Comparison of ENCODE assay signal across 9 cellular contexts in the genomic region with DNA sequence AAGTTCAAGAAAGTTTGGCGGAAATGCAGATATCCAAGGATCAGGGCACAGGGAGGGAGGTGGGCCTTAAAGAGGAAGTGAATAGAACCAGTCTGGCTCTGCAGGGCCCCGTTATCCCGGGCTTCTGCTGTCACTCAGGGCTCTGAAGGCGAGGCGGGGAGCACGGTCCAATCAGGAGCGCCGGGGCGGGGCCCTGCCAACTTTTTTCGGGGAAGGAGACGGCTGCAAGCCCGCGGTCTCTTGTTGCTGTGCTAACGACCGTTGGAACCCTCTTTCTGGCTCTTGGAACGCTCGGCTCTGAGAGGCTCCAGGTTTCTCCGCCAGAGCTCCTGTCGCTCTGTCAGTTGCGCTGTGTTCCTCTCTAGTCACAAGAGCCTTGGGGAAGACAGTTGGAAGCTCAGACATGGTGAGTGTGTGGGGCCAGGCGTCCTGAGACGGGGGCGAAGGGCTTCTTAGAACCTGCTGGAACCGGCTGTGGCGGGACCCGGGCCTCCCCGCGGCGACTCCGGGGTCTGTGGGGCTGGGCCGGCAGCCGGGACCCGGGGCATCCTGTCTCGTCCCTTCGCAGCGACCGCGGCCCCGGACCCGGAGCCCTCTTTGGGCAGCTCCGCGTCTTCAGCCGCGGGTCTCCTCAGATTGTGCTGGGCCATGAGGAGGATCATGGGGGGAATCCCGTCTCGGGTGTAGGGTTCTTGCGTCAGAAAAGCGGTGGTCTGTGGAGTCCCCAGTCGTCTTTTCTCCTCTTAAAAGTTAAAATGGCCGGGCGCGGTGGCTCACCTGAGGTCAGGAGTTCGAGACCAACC. TPM values are rescaled to one million over a fixed set of nuclear protein-coding genes. Genes with fewer than 3 reads are reported as not detected.
DNase-seq lines count a peak whose midpoint lies in the region; TF ChIP-seq lines count a peak whose summit lies in the region.
"Had no signal": no experiment of that assay in that cellular context is flagged by ENCODE, and none has a peak within 500 bp of the region (broad histone marks: within the 10 kb centered on the region; RNA-seq: fewer than 3 reads in every experiment).

No MANE protein-coding gene starts in this region.

- no peak for TF ChIP-seq CTCF in fibroblast of lung (conservative IDR thresholded peaks at IDR 0.05 in 1 of 2, IDR thresholded peaks at IDR 0.05 in 1 of 2; ENCODE audit: low read depth in 1 of 2, low read length in 2 of 2)

- peak overlapping the region; percentile 92 for H2AFZ ChIP-seq in fibroblast of lung (ENCODE audit: low read length)

- no peaks in the 10 kb centered on the region for H3K79me2 ChIP-seq in fibroblast of lung (ENCODE audit: control insufficient read depth, insufficient read depth, low read length)

- no peaks in the 10 kb centered on the region for H4K20me1 ChIP-seq in fibroblast of lung (ENCODE audit: control insufficient read depth, extremely low read depth, insufficient read depth, low read length)

- peak overlapping the region; percentile 56 for H3K4me2 ChIP-seq in fibroblast of lung (ENCODE audit: extremely low read depth, insufficient read depth, low read length)

- H3K36me3 ChIP-seq in fibroblast of lung (ENCODE audit: control insufficient read depth, insufficient read depth, low read length) (no peaks in the 10 kb centered on the region), muscle layer of colon (ENCODE audit: insufficient read depth, low read length) (no peaks in the 10 kb centered on the region)

- H3K27me3 ChIP-seq in fibroblast of lung (ENCODE audit: control insufficient read depth, insufficient read depth, low read length) (no peaks in the 10 kb centered on the region), muscle layer of colon (ENCODE audit: control insufficient read depth in 1 of 2, insufficient read depth in 2 of 2, low read length in 2 of 2) (no peaks in the 10 kb centered on the region)

- H3K4me3 ChIP-seq in fibroblast of lung (replicated peaks in 1 of 4; ENCODE audit: control extremely low read depth in 1 of 4, insufficient read depth in 1 of 4, low read depth in 3 of 4, low read length in 4 of 4): peak overlapping the region; percentile 76 to 86 (median 84)
- peak overlapping the region; percentile 73 to 76 for H3K4me3 ChIP-seq in muscle layer of colon (ENCODE audit: low read depth in 1 of 2, low read length in 2 of 2)

- peak; percentile 6 for DNase-seq in NCI-H1092 treated with DMSO at 0.1 percent for 48 hours (lab: John Stamatoyannopoulos, UW)
- DNase-seq in NCI-H1092 (lab: John Stamatoyannopoulos, UW): no peak
- peak; percentile 41 for DNase-seq in NCI-H510A treated with DMSO at 0.1 percent for 48 hours (lab: John Stamatoyannopoulos, UW)
- peak; percentile 41 for DNase-seq in activated T-cell treated with anti-CD3 and anti-CD28 coated beads, Interleukin-2, amount 50 U/mL, for 1 hour
- DNase-seq in fibroblast of lung (ENCODE audit: low read depth in 2 of 2): peak; percentile 88 to 89
- peak; percentile 2 to 13 for DNase-seq in stimulated activated CD8-positive, alpha-beta memory T cell treated with anti-CD3 and anti-CD28 coated beads, Interleukin-7, amount 100 ng/mL, for 1 hour (ENCODE audit: low read depth in 2 of 2)
- no peak for DNase-seq in NCI-H524 treated with DMSO at 0.1 percent for 48 hours (lab: John Stamatoyannopoulos, UW)

- H3K27ac ChIP-seq in fibroblast of lung (ENCODE audit: insufficient read depth, low read length): peak overlapping the region; percentile 82
- H3K27ac ChIP-seq in muscle layer of colon (ENCODE audit: low read depth, low read length): peak overlapping the region; percentile 88
- H3K27ac ChIP-seq: 22Rv1 had no signal

- H3K9me3 ChIP-seq in fibroblast of lung (ENCODE audit: control insufficient read depth, insufficient read depth, low read depth, low read length): no peaks in the 10 kb centered on the region
- H3K9me3 ChIP-seq in muscle layer of colon (ENCODE audit: low read length): no peaks in the 10 kb centered on the region

- H3K4me1 ChIP-seq in fibroblast of lung (ENCODE audit: control insufficient read depth, extremely low read depth, insufficient read depth, low read length) (no peaks in the 10 kb centered on the region), muscle layer of colon (ENCODE audit: insufficient read depth, low read length) (peaks cover 5% of the 10 kb centered on the region)

- H3K9ac ChIP-seq in fibroblast of lung (ENCODE audit: insufficient read depth, low read length) (peak overlapping the region; percentile 61), muscle layer of colon (ENCODE audit: low read length) (peak overlapping the region; percentile 61)

RNA-seq across cellular contexts. Expression of a gene that starts 27.7 kb away (rescaled TPM):
- 8.2 and 15.4 TPM in 2 replicates for total RNA-seq in fibroblast of lung
- 4.2 and 4.7 TPM in 2 replicates for polyA plus RNA-seq in fibroblast of lung
- polyA plus RNA-seq in fibroblast of lung (2012): 2.5 TPM in 2 replicates
- polyA minus RNA-seq in fibroblast of lung (ENCODE audit: low replicate concordance): 4.8 and 5.5 TPM in 2 replicates

RNA-seq across cellular contexts. Expression of a gene that starts 39.5 kb away (rescaled TPM):
- total RNA-seq in fibroblast of lung: under 0.01 TPM in 1 of 2 replicates, not detected in the other
- 0.07 and 0.16 TPM in 2 replicates for polyA plus RNA-seq in fibroblast of lung
- 0.12 TPM in 1 of 2 replicates, not detected in the other for polyA plus RNA-seq in fibroblast of lung (2012)
- not detected in 2 replicates for polyA minus RNA-seq in fibroblast of lung (ENCODE audit: low replicate concordance)

RNA-seq across cellular contexts. Expression of a gene that starts 47.9 kb away (rescaled TPM):
- 4.6 and 8.6 TPM in 2 replicates for total RNA-seq in fibroblast of lung
- 2.6 and 3.3 TPM in 2 replicates for polyA plus RNA-seq in fibroblast of lung
- polyA plus RNA-seq in fibroblast of lung (2012): 3.1 and 3.3 TPM in 2 replicates
- 0.79 and 3.9 TPM in 2 replicates for polyA minus RNA-seq in fibroblast of lung (ENCODE audit: low replicate concordance)

RNA-seq across cellular contexts. Expression of a gene that starts 56.8 kb away (rescaled TPM):
- 5.1 and 8.9 TPM in 2 replicates for total RNA-seq in fibroblast of lung
- 2.6 and 2.9 TPM in 2 replicates for polyA plus RNA-seq in fibroblast of lung
- polyA plus RNA-seq in fibroblast of lung (2012): 2.6 and 2.9 TPM in 2 replicates
- 0.71 and 1.9 TPM in 2 replicates for polyA minus RNA-seq in fibroblast of lung (ENCODE audit: low replicate concordance)

Comparison
In these comparisons a context has a peak if more than half of its experiments do, and no peak if none do; other contexts are left out.
1. DNase-seq: peak in NCI-H1092 treated with DMSO at 0.1 percent for 48 hours (single experiment), NCI-H510A treated with DMSO at 0.1 percent for 48 hours (single experiment), activated T-cell treated with anti-CD3 and anti-CD28 coated beads, Interleukin-2, amount 50 U/mL, for 1 hour (single experiment), fibroblast of lung (2 of 2) and stimulated activated CD8-positive, alpha-beta memory T cell treated with anti-CD3 and anti-CD28 coated beads, Interleukin-7, amount 100 ng/mL, for 1 hour (2 of 2); none in NCI-H1092 (single experiment) and NCI-H524 treated with DMSO at 0.1 percent for 48 hours (single experiment).